ENCODE assay signal across 8 cellular contexts in the genomic region with DNA sequence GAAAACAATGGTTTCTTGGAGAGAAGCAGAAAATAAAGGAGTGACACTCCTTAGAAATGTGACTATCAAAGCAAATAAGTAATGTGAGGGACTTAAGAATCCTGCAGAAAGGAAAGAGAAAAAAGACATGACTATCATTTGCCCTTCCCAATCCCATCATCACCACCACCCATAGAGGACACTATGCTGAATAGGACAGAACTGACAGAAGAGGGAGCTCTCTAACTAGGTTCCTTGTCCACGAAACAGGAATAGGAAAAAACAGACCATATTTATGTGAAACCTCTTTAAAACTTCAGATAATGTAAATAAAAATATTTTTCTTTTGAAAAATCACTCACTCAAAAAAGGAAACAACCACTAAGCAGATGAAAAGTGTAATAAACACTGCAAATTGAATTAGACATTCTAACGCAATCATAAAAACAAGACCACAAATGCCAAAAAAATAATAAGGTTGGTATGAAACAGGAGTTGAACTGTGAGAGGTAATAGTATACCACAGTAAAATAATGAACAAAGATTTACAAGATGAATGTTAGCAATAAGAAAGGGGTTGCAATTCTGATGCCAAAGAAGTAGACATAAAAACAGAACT. TPM values are rescaled to one million over a fixed set of nuclear protein-coding genes. Genes with fewer than 3 reads are reported as not detected.
DNase-seq lines count a peak whose midpoint lies in the region; ATAC-seq and TF ChIP-seq lines count a peak whose summit lies in the region.

No MANE protein-coding gene starts in this region.

- no peak overlapping the region for H3K27ac ChIP-seq in WERI-Rb-1

- no peaks in the 10 kb centered on the region for H3K9me3 ChIP-seq in WERI-Rb-1 (ENCODE audit: severe bottlenecking)

- peak; percentile 75 for TF ChIP-seq CTCF in WERI-Rb-1 (IDR thresholded peaks at IDR 0.05; ENCODE audit: low read depth, low read length)

- no peak for ATAC-seq in GM21360 (IDR thresholded peaks at IDR 0.05; ENCODE audit: unreplicated experiment)

- no peaks in the 10 kb centered on the region for H3K36me3 ChIP-seq in WERI-Rb-1

- H3K27me3 ChIP-seq in WERI-Rb-1 (ENCODE audit: insufficient read depth, low read depth, severe bottlenecking) = no peaks in the 10 kb centered on the region

- peak; percentile 33 for DNase-seq in SKM-1 treated with dmso at 0.1 percent for 144 hours (lab: John Stamatoyannopoulos, UW; ENCODE audit: unreplicated experiment)
- no peak for DNase-seq in SKM-1 (lab: John Stamatoyannopoulos, UW; ENCODE audit: unreplicated experiment)
- peak; percentile 50 for DNase-seq in NCI-H1417 treated with DMSO at 0.1 percent for 48 hours (lab: John Stamatoyannopoulos, UW)
- DNase-seq in WERI-Rb-1 = peak; percentile 12
- DNase-seq in glomerular endothelial cell (ENCODE audit: extremely low read depth, low read depth, low spot score) = peak; percentile 56
- DNase-seq in retina = peak; percentile 15
- DNase-seq in stimulated activated CD4-positive, alpha-beta T cell treated with anti-CD3 and anti-CD28 coated beads, Interleukin-4, amount 100 ng/mL, for 1 hour = no peak

- no peak overlapping the region for H3K4me3 ChIP-seq in WERI-Rb-1 (ENCODE audit: low read depth, low read length)

RNA-seq across cellular contexts. Expression of gene KLRD1, which starts 24.1 kb away (rescaled TPM):
- total RNA-seq in glomerular endothelial cell = 0.05 and 0.06 TPM in 2 replicates

RNA-seq across cellular contexts. Expression of gene KLRK1, which starts 58.1 kb away (rescaled TPM):
- total RNA-seq in glomerular endothelial cell = not detected in 2 replicates

Comparison
In these comparisons a context has a peak if more than half of its experiments do, and no peak if none do; other contexts are left out.
1. DNase-seq: peak in SKM-1 treated with dmso at 0.1 percent for 144 hours (single experiment), NCI-H1417 treated with DMSO at 0.1 percent for 48 hours (single experiment), WERI-Rb-1 (single experiment), glomerular endothelial cell (single experiment) and retina (single experiment); none in SKM-1 (single experiment) and stimulated activated CD4-positive, alpha-beta T cell treated with anti-CD3 and anti-CD28 coated beads, Interleukin-4, amount 100 ng/mL, for 1 hour (single experiment).